19 cellular contexts compared by ENCODE assay signal in the genomic region with DNA sequence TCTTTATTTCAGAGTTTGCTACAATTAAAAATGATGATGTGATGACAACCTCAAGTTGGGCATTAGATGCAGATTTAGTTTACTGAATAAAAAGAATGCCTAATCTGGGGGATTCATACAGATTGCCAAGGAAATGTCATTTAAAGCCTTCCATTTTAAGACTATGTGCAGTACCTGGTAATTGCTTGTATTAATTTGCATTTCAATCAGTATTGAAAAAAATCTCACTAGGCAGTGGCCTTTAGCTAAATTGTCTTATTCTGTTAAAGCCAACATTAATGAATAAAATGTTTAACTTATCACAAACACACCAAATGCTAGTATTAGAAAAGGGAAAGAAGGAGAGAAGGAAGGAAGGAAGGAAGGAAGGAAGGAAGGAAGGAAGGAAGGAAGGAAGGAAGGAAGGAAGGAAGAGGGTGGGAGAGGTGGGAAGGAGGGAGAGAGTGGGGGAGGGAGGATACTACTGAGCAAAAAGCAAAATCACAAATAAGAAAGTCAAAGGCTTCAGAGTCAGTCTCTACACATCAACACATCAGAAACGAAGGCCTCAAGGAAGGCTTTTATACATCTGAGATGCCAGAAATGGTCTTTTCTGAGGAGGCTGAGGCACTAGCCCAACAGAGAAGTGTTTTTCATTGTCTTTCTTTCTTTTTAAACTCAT.
A peak's percentile ranks its signal among the peaks of the same experiment; 100 is the strongest.
DNase-seq lines count a peak whose midpoint lies in the region; ATAC-seq and TF ChIP-seq lines count a peak whose summit lies in the region.
"Had no signal": no experiment of that assay in that cellular context is flagged by ENCODE, and none has a peak within 500 bp of the region (broad histone marks: within the 10 kb centered on the region; RNA-seq: fewer than 3 reads in every experiment).

No MANE protein-coding gene starts in this region.

- H3K9me3 Mint-ChIP-seq in endodermal cell (peaks cover 13% of the 10 kb centered on the region), progenitor cell of endocrine pancreas (ENCODE audit: low read depth) (peaks cover 6% of the 10 kb centered on the region)
- H3K9me3 Mint-ChIP-seq: CD8-positive, alpha-beta T cell; GM23338; H9 had no signal

- H3K4me1 ChIP-seq in endodermal cell (ENCODE audit: control insufficient read depth, insufficient read depth, low read length): no peaks in the 10 kb centered on the region
- H3K4me1 ChIP-seq: Caco-2 had no signal

- H3K27ac Mint-ChIP-seq in endodermal cell (no peak overlapping the region), progenitor cell of endocrine pancreas (peak overlapping the region; percentile 77)
- H3K27ac Mint-ChIP-seq: B cell; CD4-positive, CD25-positive, alpha-beta regulatory T cell; CD8-positive, alpha-beta T cell had no signal

- no peaks in the 10 kb centered on the region for H3K9me3 ChIP-seq in SK-N-MC (ENCODE audit: low read depth, low read length)
- H3K9me3 ChIP-seq in endodermal cell (ENCODE audit: control insufficient read depth, low read length): peaks cover 45% of the 10 kb centered on the region
- H3K9me3 ChIP-seq: BLaER1, Caco-2 had no signal

- peak; percentile 67 for DNase-seq in SK-N-MC (ENCODE audit: low read depth, low spot score)
- no peak for DNase-seq in endodermal cell
- DNase-seq in progenitor cell of endocrine pancreas (ENCODE audit: low spot score, unreplicated experiment): no peak
- no peak for DNase-seq in stimulated activated naive CD4-positive, alpha-beta T cell treated with Interleukin-2 at 50 U/mL for 16 hours (lab: John Stamatoyannopoulos, UW)
- DNase-seq: Caco-2; CD4-positive, CD25-positive, alpha-beta regulatory T cell; CD8-positive, alpha-beta T cell; DMS79; EL; GDM1; H9 had no signal

- H3K4me3 ChIP-seq in SK-N-MC (no peak overlapping the region), endodermal cell (ENCODE audit: low read length) (peak overlapping the region; percentile 44)
- H3K4me3 ChIP-seq: BLaER1, GM12878, GM23338 had no signal

- 83% methylated on average over 1 of the region's 1 CpG; no CpG with 5 or more reads in 1 of the 2 experiments for WGBS in endodermal cell (ENCODE audit: insufficient coverage in 1 of 2, insufficient read length in 1 of 2), 2 experiments

- no peaks in the 10 kb centered on the region for H3K36me3 ChIP-seq in SK-N-MC (ENCODE audit: insufficient read depth, low read length)
- peaks cover 25% of the 10 kb centered on the region for H3K36me3 ChIP-seq in endodermal cell (ENCODE audit: control insufficient read depth, insufficient read depth, low read length)
- H3K36me3 ChIP-seq: BLaER1 had no signal

- H3K27me3 ChIP-seq in endodermal cell (ENCODE audit: control insufficient read depth, insufficient read depth, low read length, poor library complexity, severe bottlenecking): no peaks in the 10 kb centered on the region
- H3K27me3 ChIP-seq: BLaER1 had no signal

- H3K27me3 Mint-ChIP-seq in endodermal cell (ENCODE audit: insufficient read depth) (no peaks in the 10 kb centered on the region), progenitor cell of endocrine pancreas (no peaks in the 10 kb centered on the region)
- H3K27me3 Mint-ChIP-seq: B cell; CD4-positive, CD25-positive, alpha-beta regulatory T cell had no signal

- H3K36me3 Mint-ChIP-seq in endodermal cell (ENCODE audit: low read depth): peaks cover 12% of the 10 kb centered on the region
- no peaks in the 10 kb centered on the region for H3K36me3 Mint-ChIP-seq in progenitor cell of endocrine pancreas (ENCODE audit: insufficient read depth)
- H3K36me3 Mint-ChIP-seq: CD4-positive, CD25-positive, alpha-beta regulatory T cell; CD8-positive, alpha-beta T cell had no signal

- TF ChIP-seq CTCF in endodermal cell (conservative IDR thresholded peaks at IDR 0.05) (no peak), progenitor cell of endocrine pancreas (IDR thresholded peaks at IDR 0.05; ENCODE audit: unreplicated experiment) (no peak)

- no peak overlapping the region for H3K9ac ChIP-seq in SK-N-MC (ENCODE audit: insufficient read length)
- H3K9ac ChIP-seq in endodermal cell (ENCODE audit: extremely low read depth, low read length, poor library complexity, severe bottlenecking): no peak overlapping the region
- H3K9ac ChIP-seq: BLaER1 had no signal

- H3K4me3 Mint-ChIP-seq in endodermal cell (no peak overlapping the region), progenitor cell of endocrine pancreas (ENCODE audit: low read depth) (no peak overlapping the region)
- H3K4me3 Mint-ChIP-seq: B cell; CD4-positive, CD25-positive, alpha-beta regulatory T cell; CD8-positive, alpha-beta T cell; GM23338; H9 had no signal

- peak overlapping the region; percentile 71; the same call in 1 of the 2 replicates for H3K27ac ChIP-seq in SK-N-MC
- no peak overlapping the region for H3K27ac ChIP-seq in endodermal cell (ENCODE audit: low read depth, low read length)
- H3K27ac ChIP-seq: BLaER1, C4-2B had no signal

- H3K4me1 Mint-ChIP-seq in endodermal cell (peaks cover 19% of the 10 kb centered on the region), progenitor cell of endocrine pancreas (ENCODE audit: low read depth) (peaks cover 9% of the 10 kb centered on the region)
- H3K4me1 Mint-ChIP-seq: B cell; CD4-positive, CD25-positive, alpha-beta regulatory T cell had no signal

- ATAC-seq in HG03135 (IDR thresholded peaks at IDR 0.05; ENCODE audit: unreplicated experiment): no peak
- ATAC-seq in GM18873 (IDR thresholded peaks at IDR 0.05; ENCODE audit: low FRiP score, unreplicated experiment): no peak
- ATAC-seq: CD8-positive, alpha-beta T cell; GM12878; GM23338; HCT116 had no signal
